In the genomic region with DNA sequence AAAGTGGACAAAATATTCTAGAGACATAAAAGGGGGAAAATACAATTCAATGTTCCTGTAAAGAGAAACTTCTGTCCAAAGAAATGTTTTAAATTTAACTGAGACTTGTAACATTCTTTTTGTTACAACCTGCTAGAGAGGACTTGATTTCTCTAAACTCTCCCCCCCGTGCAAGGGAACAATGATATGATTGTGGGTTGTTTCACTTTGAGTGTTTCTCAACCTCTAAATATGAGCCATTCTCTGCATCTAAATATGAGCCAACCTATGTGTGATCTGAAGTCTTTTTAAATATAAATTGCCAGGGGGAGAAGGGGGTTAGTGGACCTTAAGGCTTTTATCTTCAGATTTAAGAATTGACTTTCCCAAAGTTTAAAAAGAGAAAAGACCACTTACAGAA, we compare ENCODE assay signal across 19 cellular contexts. TPM values are rescaled to one million over a fixed set of nuclear protein-coding genes. Genes with fewer than 3 reads are reported as not detected.
"Had no signal": no experiment of that assay in that cellular context is flagged by ENCODE, and none has a peak within 500 bp of the region (broad histone marks: within the 10 kb centered on the region; RNA-seq: fewer than 3 reads in every experiment).

No MANE protein-coding gene starts in this region.

- H3K36me3 ChIP-seq: cardiac muscle cell, esophagus squamous epithelium, neutrophil, pancreas, suprapubic skin had no signal

- H3K27me3 Mint-ChIP-seq: dendritic cell treated with granulocyte-macrophage colony-stimulating factor and Interleukin-4, amounts not matched to agents 40 ng/mL and 50 ng/mL, for 4 days; type B pancreatic cell had no signal

- H3K36me3 Mint-ChIP-seq: activated naive CD8-positive, alpha-beta T cell; T-cell had no signal

- DNase-seq: activated CD4-positive, alpha-beta T cell treated with anti-CD3 and anti-CD28 coated beads for 48 hours; activated CD8-positive, alpha-beta T cell treated with anti-CD3 and anti-CD28 coated beads, Interleukin-2, amount 10 ng/mL, durations not matched to agents 7 days and 5 days; amygdala; effector memory CD4-positive, alpha-beta T cell; esophagus squamous epithelium; mesenchymal stem cell; naive thymus-derived CD8-positive, alpha-beta T cell; pancreas; T-cell had no signal

- H3K9me3 ChIP-seq: neutrophil, pancreas, suprapubic skin had no signal

- H3K27ac Mint-ChIP-seq: activated CD8-positive, alpha-beta T cell treated with anti-CD3 and anti-CD28 coated beads, Interleukin-2, amount 10 ng/mL, durations not matched to agents 7 days and 5 days; activated naive CD8-positive, alpha-beta T cell; dendritic cell treated with granulocyte-macrophage colony-stimulating factor and Interleukin-4, amounts not matched to agents 40 ng/mL and 50 ng/mL, for 4 days; naive thymus-derived CD8-positive, alpha-beta T cell; stimulated activated naive CD8-positive, alpha-beta T cell treated with anti-CD3 and anti-CD28 coated beads, Interleukin-15, Interleukin-2, amounts not matched to agents 100 ng/mL and 50 ng/mL, for 24 hours; T-cell; type B pancreatic cell; WTC11 had no signal

- FAIRE-seq: endothelial cell of umbilical vein, pancreas had no signal

- H3K4me3 Mint-ChIP-seq: activated CD8-positive, alpha-beta T cell treated with anti-CD3 and anti-CD28 coated beads, Interleukin-2, amount 10 ng/mL, durations not matched to agents 7 days and 5 days; activated naive CD8-positive, alpha-beta T cell; dendritic cell treated with granulocyte-macrophage colony-stimulating factor and Interleukin-4, amounts not matched to agents 40 ng/mL and 50 ng/mL, for 4 days; naive thymus-derived CD8-positive, alpha-beta T cell; stimulated activated naive CD8-positive, alpha-beta T cell treated with anti-CD3 and anti-CD28 coated beads, Interleukin-15, Interleukin-2, amounts not matched to agents 100 ng/mL and 50 ng/mL, for 24 hours; T-cell; type B pancreatic cell; WTC11 had no signal

- H3K27ac ChIP-seq: cardiac muscle cell, esophagus squamous epithelium, neutrophil, pancreas, suprapubic skin had no signal

- H3K4me1 Mint-ChIP-seq: T-cell, WTC11 had no signal

- H3K4me1 ChIP-seq: esophagus squamous epithelium, pancreas, suprapubic skin had no signal

- ATAC-seq: activated CD8-positive, alpha-beta T cell treated with anti-CD3 and anti-CD28 coated beads, Interleukin-2, amount 10 ng/mL, durations not matched to agents 7 days and 5 days; naive thymus-derived CD8-positive, alpha-beta T cell; pancreas; sciatic nerve; T-cell; WTC11 had no signal

- H3K9me3 Mint-ChIP-seq: type B pancreatic cell had no signal

- H3K4me3 ChIP-seq: cardiac muscle cell, esophagus squamous epithelium, pancreas, suprapubic skin had no signal

- H3K27me3 ChIP-seq: cardiac muscle cell, esophagus squamous epithelium, neutrophil, suprapubic skin had no signal

RNA-seq across cellular contexts. Expression of a gene that starts 14.6 kb away (rescaled TPM):
- total RNA-seq: activated CD8-positive, alpha-beta T cell treated with anti-CD3 and anti-CD28 coated beads, Interleukin-2, amount 10 ng/mL, durations not matched to agents 7 days and 5 days; cardiac muscle cell had no signal
- polyA plus RNA-seq: cardiac muscle cell; naive thymus-derived CD8-positive, alpha-beta T cell had no signal
